ENCODE assay signal across 8 cellular contexts in the genomic region with DNA sequence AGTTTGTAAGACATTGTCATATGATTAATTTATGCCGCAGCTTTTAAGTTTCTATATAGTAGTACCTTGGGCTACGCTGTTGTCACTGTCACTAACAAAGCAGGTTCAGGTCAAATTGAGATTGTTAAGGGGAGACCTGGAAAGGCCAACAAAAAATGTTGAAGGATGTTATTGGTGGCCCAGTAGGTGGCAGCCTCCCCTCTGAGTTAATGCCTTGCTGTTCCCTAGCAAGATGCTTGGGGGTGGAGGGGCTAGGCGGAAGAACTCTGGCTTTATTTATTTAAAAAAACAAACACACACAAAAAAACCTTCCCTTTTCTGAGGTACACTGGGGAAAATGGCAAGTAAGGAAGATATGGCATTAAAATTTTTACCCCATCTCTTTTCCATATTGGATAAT.
DNase-seq lines count a peak whose midpoint lies in the region; ATAC-seq and TF ChIP-seq lines count a peak whose summit lies in the region.

No MANE protein-coding gene starts in this region.

- H4K8ac ChIP-seq in H9 (replicated peaks; ENCODE audit: insufficient read length, low read depth, low read length), result no peak overlapping the region

- H2BK20ac ChIP-seq in H9 (ENCODE audit: low read depth, low read length, poor library complexity, severe bottlenecking), result no peak overlapping the region

- H2BK15ac ChIP-seq in H9 (ENCODE audit: low read depth, low read length), result no peak overlapping the region

- H3K23me2 ChIP-seq in H9 (ENCODE audit: insufficient read length, low read depth, low read length, poor library complexity, severe bottlenecking), result no peaks in the 10 kb centered on the region

- no peak overlapping the region for H4K5ac ChIP-seq in H9 (ENCODE audit: insufficient read length, low read depth, low read length)

- no peak overlapping the region for H2BK5ac ChIP-seq in H9 (ENCODE audit: insufficient read length, low read length)

- no peak overlapping the region for H3K27ac Mint-ChIP-seq in H9
- H3K27ac Mint-ChIP-seq in chondrocyte (ENCODE audit: unreplicated experiment), result no peak overlapping the region

- H3K79me2 ChIP-seq in H9 (ENCODE audit: insufficient read depth, low read length) (no peaks in the 10 kb centered on the region), parathyroid adenoma (no peaks in the 10 kb centered on the region)

- DNase-seq in DMS 273 treated with DMSO at 0.1 percent for 48 hours (lab: John Stamatoyannopoulos, UW) (peak; percentile 29), H9 (peak; percentile 70), NCI-H2227 (lab: John Stamatoyannopoulos, UW; ENCODE audit: unreplicated experiment) (peak; percentile 62), chondrocyte (ENCODE audit: low spot score) (no peak)
- no peak for DNase-seq in activated CD8-positive, alpha-beta memory T cell treated with anti-CD3 and anti-CD28 coated beads, Interleukin-2, amount 50 U/mL, for 4 hours
- DNase-seq in activated CD4-positive, CD25-positive, alpha-beta regulatory T cell treated with anti-CD3 and anti-CD28 coated beads, Interleukin-2, amount 50 U/mL, for 72 hours, result no peak

- H3T11ph ChIP-seq in H9 (ENCODE audit: low read length), result no peak overlapping the region

- H3K4me3 ChIP-seq in parathyroid adenoma (ENCODE audit: low read depth, low read length), result no peak overlapping the region

- H3K4ac ChIP-seq in H9 (ENCODE audit: low read depth, low read length), result no peak overlapping the region

- H3K9me3 ChIP-seq in H9 (ENCODE audit: control insufficient read depth, low read depth, low read length), result no peaks in the 10 kb centered on the region
- no peaks in the 10 kb centered on the region for H3K9me3 ChIP-seq in parathyroid adenoma (ENCODE audit: control insufficient read depth, low read length)

- H3K9ac ChIP-seq in H9 (ENCODE audit: extremely low read depth, insufficient read length, low read length) (no peak overlapping the region), parathyroid adenoma (no peak overlapping the region)

- H3K27me3 Mint-ChIP-seq in H9 (ENCODE audit: low read depth) (peaks cover 11% of the 10 kb centered on the region; the same call in 1 of the 2 replicates), chondrocyte (ENCODE audit: low read depth) (peaks cover 37% of the 10 kb centered on the region)

- peaks cover 14 to 15% of the 10 kb centered on the region in 2 experiments for H3K4me1 Mint-ChIP-seq in H9
- H3K4me1 Mint-ChIP-seq in chondrocyte (ENCODE audit: low read depth), result no peaks in the 10 kb centered on the region

- no peak overlapping the region for H3K18ac ChIP-seq in H9 (ENCODE audit: insufficient read length, low read depth, low read length)

- H3K4me2 ChIP-seq in H9 (ENCODE audit: insufficient read depth, insufficient read length, low read length) (no peak overlapping the region), parathyroid adenoma (ENCODE audit: low read length) (no peak overlapping the region)

- no peaks in the 10 kb centered on the region for H4K20me1 ChIP-seq in H9 (ENCODE audit: control insufficient read depth, insufficient read depth, insufficient read length)

- no peak overlapping the region for H2AFZ ChIP-seq in H9 (ENCODE audit: low read length)
- H2AFZ ChIP-seq in parathyroid adenoma, result no peak overlapping the region

- H3K9me3 Mint-ChIP-seq in H9 (no peaks in the 10 kb centered on the region), chondrocyte (ENCODE audit: low read depth) (no peaks in the 10 kb centered on the region)

- no peak overlapping the region for H3K14ac ChIP-seq in H9 (ENCODE audit: insufficient read depth, low read length)

- H2AK5ac ChIP-seq in H9 (ENCODE audit: insufficient read length, low read length), result no peak overlapping the region

- TF ChIP-seq CTCF in H9 (conservative IDR thresholded peaks at IDR 0.05) (peak; percentile 60; the same call in 2 of the 3 replicates), chondrocyte (IDR thresholded peaks at IDR 0.05) (peak; percentile 64), parathyroid adenoma (IDR thresholded peaks at IDR 0.05) (peak; percentile 35)

- H3K56ac ChIP-seq in H9 (ENCODE audit: insufficient read length, low read depth, low read length), result no peak overlapping the region

- H3K4me1 ChIP-seq in H9 (ENCODE audit: insufficient read depth, low read length) (no peaks in the 10 kb centered on the region), parathyroid adenoma (no peaks in the 10 kb centered on the region)

- no peak for ATAC-seq in GM19023 (IDR thresholded peaks at IDR 0.05; ENCODE audit: unreplicated experiment)

- H3K27me3 ChIP-seq in H9 (ENCODE audit: insufficient read depth, low read length) (no peaks in the 10 kb centered on the region), parathyroid adenoma (ENCODE audit: control insufficient read depth, insufficient read depth, low read length) (no peaks in the 10 kb centered on the region)

- WGBS in H9 (ENCODE audit: extremely low coverage, insufficient read length, low lambda C conversion rate), result no CpG with 5 or more reads among the region's 3 CpGs

- H3K36me3 Mint-ChIP-seq in H9 (ENCODE audit: insufficient read depth in 1 of 3, low read depth in 3 of 3) (no peaks in the 10 kb centered on the region), chondrocyte (ENCODE audit: low read depth) (no peaks in the 10 kb centered on the region)

- H3K36me3 ChIP-seq in parathyroid adenoma (ENCODE audit: control insufficient read depth, insufficient read depth, low read length), result no peaks in the 10 kb centered on the region

- H4K91ac ChIP-seq in H9 (ENCODE audit: insufficient read length, low read depth, low read length), result no peak overlapping the region

- no peaks in the 10 kb centered on the region for H3K79me1 ChIP-seq in H9 (ENCODE audit: insufficient read depth, low read depth, low read length, poor library complexity, severe bottlenecking)

- H3K23ac ChIP-seq in H9 (ENCODE audit: insufficient read length, low read depth, low read length), result no peak overlapping the region

- H3K4me3 Mint-ChIP-seq in H9 (no peak overlapping the region), chondrocyte (ENCODE audit: unreplicated experiment) (no peak overlapping the region)

- H2BK12ac ChIP-seq in H9 (ENCODE audit: insufficient read length, low read depth, low read length), result no peak overlapping the region

- H2BK120ac ChIP-seq in H9 (ENCODE audit: low read depth, low read length, poor library complexity, severe bottlenecking), result no peak overlapping the region

- H3K27ac ChIP-seq in H9 (ENCODE audit: insufficient read length, low read depth, low read length) (no peak overlapping the region), parathyroid adenoma (no peak overlapping the region)

Comparison
In these comparisons a context has a peak if more than half of its experiments do, and no peak if none do; other contexts are left out.
1. DNase-seq: peak in DMS 273 treated with DMSO at 0.1 percent for 48 hours (single experiment), H9 (single experiment) and NCI-H2227 (single experiment); none in chondrocyte (single experiment), activated CD8-positive, alpha-beta memory T cell treated with anti-CD3 and anti-CD28 coated beads, Interleukin-2, amount 50 U/mL, for 4 hours (single experiment) and activated CD4-positive, CD25-positive, alpha-beta regulatory T cell treated with anti-CD3 and anti-CD28 coated beads, Interleukin-2, amount 50 U/mL, for 72 hours (single experiment).
2. Peak in every context shown above with its lines, with median percentiles within 50 percentile points of each other: CTCF ChIP-seq.